1 cellular context compared by ENCODE assay signal in genomic region chr6:130906736-130907381, GRCh38.
A peak's percentile ranks its signal among the peaks of the same experiment; 100 is the strongest.
TF ChIP-seq lines count a peak whose summit lies in the region.

No MANE protein-coding gene starts in this region.

TF ChIP-seq in IMR-90, 13 proteins besides CTCF, POLR2A, EP300 and RAD21 (continued from another document):
- TF ChIP-seq FOS (IDR thresholded peaks at IDR 0.05; ENCODE audit: low read depth, low read length) (peak; percentile 61), RFX5 (IDR thresholded peaks at IDR 0.05; ENCODE audit: low read depth, low read length) (no peak), USF2 (IDR thresholded peaks at IDR 0.05; ENCODE audit: low read depth, low read length) (no peak), SMC3 (IDR thresholded peaks at IDR 0.05; ENCODE audit: low read depth, low read length) (no peak), MAFK (IDR thresholded peaks at IDR 0.05; ENCODE audit: low read depth, low read length) (no peak), CEBPB (IDR thresholded peaks at IDR 0.05; ENCODE audit: low read depth, low read length) (peak; percentile 85), MAZ (IDR thresholded peaks at IDR 0.05; ENCODE audit: borderline replicate concordance, low read depth, low read length) (no peak), RCOR1 (IDR thresholded peaks at IDR 0.05; ENCODE audit: insufficient replicate concordance, low read length) (no peak)
